1 cellular context compared by ENCODE assay signal in genomic region chr19:17606786-17607185, GRCh38.
TF ChIP-seq lines count a peak whose summit lies in the region.

No MANE protein-coding gene starts in this region.

TF ChIP-seq in HepG2, 621 proteins besides CTCF, POLR2A, EP300 and RAD21 (continued from another document):
- TF ChIP-seq ZBTB14 (CRISPR knock-in tag; IDR thresholded peaks at IDR 0.05), result no peak
- no peak for TF ChIP-seq ZNF546 (CRISPR knock-in tag; conservative IDR thresholded peaks at IDR 0.05)
- no peak for TF ChIP-seq BHLHE40 (IDR thresholded peaks at IDR 0.05; ENCODE audit: low read length)
- TF ChIP-seq SRSF9 (IDR thresholded peaks at IDR 0.05; ENCODE audit: borderline replicate concordance, insufficient read depth, low read depth, low read length, poor library complexity, severe bottlenecking), result no peak
- no peak for TF ChIP-seq ZNF260 (CRISPR knock-in tag; IDR thresholded peaks at IDR 0.05; ENCODE audit: borderline replicate concordance, low read depth)
- TF ChIP-seq ZNF235 (CRISPR knock-in tag; IDR thresholded peaks at IDR 0.05; ENCODE audit: borderline replicate concordance), result no peak
- no peak for TF ChIP-seq ZNF761 (CRISPR knock-in tag; conservative IDR thresholded peaks at IDR 0.05)
- no peak for TF ChIP-seq ZNF460 (CRISPR knock-in tag; IDR thresholded peaks at IDR 0.05; ENCODE audit: borderline replicate concordance)
- TF ChIP-seq FOXJ3 (CRISPR knock-in tag; IDR thresholded peaks at IDR 0.05; ENCODE audit: borderline replicate concordance), result no peak
- TF ChIP-seq PAWR (CRISPR knock-in tag; IDR thresholded peaks at IDR 0.05; ENCODE audit: borderline replicate concordance), result no peak
- TF ChIP-seq RFXANK (CRISPR knock-in tag; IDR thresholded peaks at IDR 0.05), result no peak
- TF ChIP-seq THYN1 (CRISPR knock-in tag; IDR thresholded peaks at IDR 0.05; ENCODE audit: borderline replicate concordance, low read depth), result no peak
- no peak for TF ChIP-seq SP2 (CRISPR knock-in tag; IDR thresholded peaks at IDR 0.05)
- no peak for TF ChIP-seq NFKB2 (CRISPR knock-in tag; IDR thresholded peaks at IDR 0.05; ENCODE audit: borderline replicate concordance)
- no peak for TF ChIP-seq ZFP36L1 (CRISPR knock-in tag; IDR thresholded peaks at IDR 0.05)
- no peak for TF ChIP-seq ZNF776 (CRISPR knock-in tag; IDR thresholded peaks at IDR 0.05)
TF ChIP-seq in HepG2: peak in this region for 0.
